In the genomic region with DNA sequence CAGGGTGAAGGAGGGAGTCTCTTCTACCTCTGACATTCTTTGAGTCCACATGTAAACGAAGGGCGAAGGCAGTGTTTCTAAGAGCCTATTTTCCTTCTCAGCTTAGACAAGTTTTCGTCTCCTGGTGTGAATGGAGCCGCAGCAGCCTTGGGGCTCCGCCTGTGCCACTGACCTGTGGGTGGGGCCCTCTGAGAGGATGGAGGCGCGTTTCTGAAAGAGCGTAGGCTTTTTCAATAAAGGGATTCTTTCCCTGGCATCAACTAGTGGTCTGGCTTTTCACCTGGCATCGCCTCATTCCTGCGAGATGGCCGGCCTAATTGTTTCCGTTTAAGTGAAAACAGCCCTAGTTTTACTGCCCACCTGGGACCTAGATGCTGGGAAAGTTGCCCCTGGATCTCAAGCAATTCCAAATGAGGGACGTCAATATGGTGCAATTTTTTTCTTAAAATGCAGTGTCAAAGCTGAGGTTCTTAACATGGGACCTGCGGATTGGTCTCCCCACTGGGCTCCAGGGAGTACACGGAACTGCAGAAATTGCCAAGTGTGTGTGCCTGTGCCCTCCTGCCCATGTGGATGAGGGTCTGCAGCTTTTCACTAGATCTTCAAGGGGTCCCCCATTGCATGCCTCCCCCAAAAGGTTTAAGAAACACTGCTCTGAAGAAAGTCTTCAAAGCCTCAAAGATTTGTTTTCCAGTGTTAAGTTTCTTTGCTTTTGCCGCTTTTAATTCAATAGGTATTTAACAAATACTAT, we compare ENCODE assay signal across 11 cellular contexts. TPM values are rescaled to one million over a fixed set of nuclear protein-coding genes. Genes with fewer than 3 reads are reported as not detected.
DNase-seq lines count a peak whose midpoint lies in the region; ATAC-seq and TF ChIP-seq lines count a peak whose summit lies in the region.
"Had no signal": no experiment of that assay in that cellular context is flagged by ENCODE, and none has a peak within 500 bp of the region (broad histone marks: within the 10 kb centered on the region; RNA-seq: fewer than 3 reads in every experiment).

No MANE protein-coding gene starts in this region.

- H3K4me3 ChIP-seq in WERI-Rb-1 (ENCODE audit: low read depth, low read length) (peak overlapping the region; percentile 34), iPS-18c (ENCODE audit: insufficient read depth, low read depth, low read length) (peak overlapping the region; percentile 51), gastrocnemius medialis (peak overlapping the region; percentile 33 to 63 (median 54))

- no peak for TF ChIP-seq POLR2A in gastrocnemius medialis (IDR thresholded peaks at IDR 0.05)

- intact Hi-C loops in gastrocnemius medialis (cut with DNase I; ENCODE audit: low total_unique reads) = no loop called here

- no peaks in the 10 kb centered on the region for H3K9me3 ChIP-seq in WERI-Rb-1 (ENCODE audit: severe bottlenecking)
- H3K9me3 ChIP-seq in iPS-18c (ENCODE audit: control insufficient read depth, insufficient read depth, low read length) = no peaks in the 10 kb centered on the region
- no peaks in the 10 kb centered on the region for H3K9me3 ChIP-seq in gastrocnemius medialis

- in situ Hi-C loops in gastrocnemius medialis (cut with MboI; ENCODE audit: low sequenced_read_pairs in 4 of 4) = no loop called here

- DNase-seq in COR-L47 (lab: John Stamatoyannopoulos, UW) (peak; percentile 7), WERI-Rb-1 (no peak), gastrocnemius medialis (no peak), inferior parietal cortex (ENCODE audit: extremely low spot score) (no peak), NCI-H2171 (lab: John Stamatoyannopoulos, UW) (no peak), LoVo (ENCODE audit: low spot score) (no peak), H4 (ENCODE audit: low spot score) (no peak)
- DNase-seq: activated CD4-positive, alpha-beta T cell treated with anti-CD3 and anti-CD28 coated beads, Interleukin-2, amount 50 U/mL, for 4 hours; activated naive CD8-positive, alpha-beta T cell treated with anti-CD3 and anti-CD28 coated beads, Interleukin-2, amount 50 U/mL, for 24 hours; NCI-H187 treated with DMSO at 0.1 percent for 48 hours had no signal

- no peak overlapping the region for H3K27ac ChIP-seq in WERI-Rb-1
- no peak overlapping the region for H3K27ac ChIP-seq in gastrocnemius medialis

- ATAC-seq in gastrocnemius medialis = peak in 1 of 2 donors; percentile 21
- ATAC-seq: activated naive CD8-positive, alpha-beta T cell treated with anti-CD3 and anti-CD28 coated beads, Interleukin-2, amount 50 U/mL, for 24 hours had no signal

- TF ChIP-seq CTCF in WERI-Rb-1 (IDR thresholded peaks at IDR 0.05; ENCODE audit: low read depth, low read length) (no peak), gastrocnemius medialis (IDR thresholded peaks at IDR 0.05 in 4 of 5, conservative IDR thresholded peaks at IDR 0.05 in 1 of 5) (no peak)

- H3K4me1 ChIP-seq in gastrocnemius medialis = no peaks in the 10 kb centered on the region

- no peaks in the 10 kb centered on the region for H3K36me3 ChIP-seq in WERI-Rb-1
- no peaks in the 10 kb centered on the region for H3K36me3 ChIP-seq in gastrocnemius medialis

- H3K27me3 ChIP-seq in WERI-Rb-1 (ENCODE audit: insufficient read depth, low read depth, severe bottlenecking) (no peaks in the 10 kb centered on the region), gastrocnemius medialis (no peaks in the 10 kb centered on the region)

RNA-seq across cellular contexts. Expression of a gene that starts 1.0 kb away (rescaled TPM):
- total RNA-seq in gastrocnemius medialis = 1 to 10 TPM in 2 of 4 donors, under 1 TPM in 2; 0.44 to 4.7 (median 0.75) TPM
- 55.3 and 66.0 TPM in 2 replicates for total RNA-seq in H4 (2014; rRNA removed; shearing (Covaris generic))

RNA-seq across cellular contexts. Expression of a gene that starts 4.0 kb away (rescaled TPM):
- under 1 TPM in 3 of 4 donors, not detected in 1; 0.68 to 0.75 (median 0.71) TPM for total RNA-seq in gastrocnemius medialis
- total RNA-seq in H4 (2014; rRNA removed; shearing (Covaris generic)) = 0.90 and 4.8 TPM in 2 replicates
